Comparison of ENCODE assay signal across 1 cellular context in genomic region chr3:186640929-186641328, GRCh38.
TF ChIP-seq lines count a peak whose summit lies in the region.

No MANE protein-coding gene starts in this region.

TF ChIP-seq in H1, 55 proteins besides CTCF, POLR2A, EP300 and RAD21:
- TF ChIP-seq EGR1 (IDR thresholded peaks at IDR 0.05; ENCODE audit: borderline replicate concordance, low read depth, low read length) (no peak), HDAC2 (IDR thresholded peaks at IDR 0.05; ENCODE audit: borderline replicate concordance in 1 of 2, low read depth in 2 of 2, low read length in 2 of 2) (no peak)
TF ChIP-seq in H1: peak in this region for 0.
